ENCODE assay signal across 8 cellular contexts in genomic region chr7:127914693-127915092, GRCh38.
"Had no signal": no experiment of that assay in that cellular context is flagged by ENCODE, and none has a peak within 500 bp of the region (broad histone marks: within the 10 kb centered on the region; RNA-seq: fewer than 3 reads in every experiment).

No MANE protein-coding gene starts in this region.

- DNase-seq: GM23248, GOT3, H9, HFFc6, KG1 had no signal

- H3K27ac ChIP-seq: GM23248 had no signal

- H3K9ac ChIP-seq: GM23248 had no signal

- H2AFZ ChIP-seq: GM23248 had no signal

- ATAC-seq: HCT116 had no signal

- FAIRE-seq: H54, HTR-8/SVneo had no signal

- H3K4me3 ChIP-seq: GM23248 had no signal
